ENCODE assay signal across 13 cellular contexts in the genomic region with DNA sequence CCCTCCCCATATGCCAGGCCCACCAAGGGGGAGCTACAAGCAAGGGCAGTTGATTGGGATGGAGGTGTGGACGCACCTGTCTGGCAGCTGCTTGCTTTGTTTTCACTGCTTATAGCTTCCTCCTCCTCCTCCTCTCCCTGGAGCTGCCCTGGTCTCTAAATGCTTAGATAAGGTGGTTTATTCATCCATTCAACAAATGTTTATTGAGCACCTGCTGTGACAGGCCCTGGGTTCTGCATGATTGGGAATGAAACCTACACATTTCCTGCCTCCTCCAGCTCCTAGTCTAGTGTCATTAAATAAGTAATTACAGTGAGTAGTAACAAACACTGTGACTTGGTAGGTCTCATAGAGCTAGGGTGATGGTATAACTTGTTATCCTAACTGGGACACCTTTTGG. TPM values are rescaled to one million over a fixed set of nuclear protein-coding genes. Genes with fewer than 3 reads are reported as not detected.
A peak's percentile ranks its signal among the peaks of the same experiment; 100 is the strongest.
DNase-seq lines count a peak whose midpoint lies in the region; ATAC-seq and TF ChIP-seq lines count a peak whose summit lies in the region.
"Had no signal": no experiment of that assay in that cellular context is flagged by ENCODE, and none has a peak within 500 bp of the region (broad histone marks: within the 10 kb centered on the region; RNA-seq: fewer than 3 reads in every experiment).

No MANE protein-coding gene starts in this region.

- intact Hi-C loops in stomach (cut with DNase I; ENCODE audit: low total_unique reads): no loop called here

- no peak for TF ChIP-seq EP300 in stomach (IDR thresholded peaks at IDR 0.05)

- no peak overlapping the region for H3K27ac Mint-ChIP-seq in activated CD8-positive, alpha-beta memory T cell treated with anti-CD3 and anti-CD28 coated beads, Interleukin-2, amount 10 ng/mL, durations not matched to agents 7 days and 5 days

- CTCF ChIA-PET in activated CD8-positive, alpha-beta memory T cell treated with anti-CD3 and anti-CD28 coated beads, Interleukin-2, amount 10 ng/mL, durations not matched to agents 7 days and 5 days (lab: Charles Lee): interaction anchor here (0.7 to 1.6 kb wide), 4 partner anchors 9 to 199 kb away, joined by 3 to 5 read pairs (median 3); partner anchors contain the start of gene ACBD4

- H3K27me3 Mint-ChIP-seq in activated CD8-positive, alpha-beta memory T cell treated with anti-CD3 and anti-CD28 coated beads, Interleukin-2, amount 10 ng/mL, durations not matched to agents 7 days and 5 days: no peaks in the 10 kb centered on the region

- no peaks in the 10 kb centered on the region for H3K9me3 ChIP-seq in subcutaneous abdominal adipose tissue (ENCODE audit: control insufficient read depth in 5 of 5, low read length in 5 of 5)
- no peaks in the 10 kb centered on the region for H3K9me3 ChIP-seq in stomach
- H3K9me3 ChIP-seq: gastroesophageal sphincter, thyroid gland had no signal

- no peak overlapping the region for H3K27ac ChIP-seq in coronary artery
- peak overlapping the region; percentile 30 for H3K27ac ChIP-seq in subcutaneous abdominal adipose tissue (ENCODE audit: low read depth, low read length)
- H3K27ac ChIP-seq in stomach: peak overlapping the region in 1 of 5 donors; percentile 8

- no peak overlapping the region for H3K4me3 ChIP-seq in coronary artery
- H3K4me3 ChIP-seq in subcutaneous abdominal adipose tissue (ENCODE audit: low read depth in 1 of 5, low read length in 5 of 5): no peak overlapping the region
- no peak overlapping the region for H3K4me3 ChIP-seq in stomach
- H3K4me3 ChIP-seq: gastroesophageal sphincter, thyroid gland had no signal

- H3K4me3 Mint-ChIP-seq in activated CD8-positive, alpha-beta memory T cell treated with anti-CD3 and anti-CD28 coated beads, Interleukin-2, amount 10 ng/mL, durations not matched to agents 7 days and 5 days: no peak overlapping the region

- 35 to 91% (median 50%) methylated on average over 1 of the region's 1 CpG for WGBS in stomach, 5 donors

- TF ChIP-seq CTCF in coronary artery (IDR thresholded peaks at IDR 0.05) (no peak), stomach (IDR thresholded peaks at IDR 0.05) (no peak)

- peak; percentile 47 for DNase-seq in activated CD8-positive, alpha-beta memory T cell treated with anti-CD3 and anti-CD28 coated beads for 24 hours
- DNase-seq in activated CD8-positive, alpha-beta memory T cell treated with anti-CD3 and anti-CD28 coated beads, Interleukin-2, amount 10 ng/mL, durations not matched to agents 7 days and 5 days: no peak
- DNase-seq in NCI-H2107 (lab: John Stamatoyannopoulos, UW): peak; percentile 38
- DNase-seq in coronary artery (ENCODE audit: low spot score): peak; percentile 31
- no peak for DNase-seq in stomach
- no peak for DNase-seq in GM19240 (ENCODE audit: insufficient read length, low spot score)
- DNase-seq: 8988T; activated CD8-positive, alpha-beta memory T cell treated with anti-CD3 and anti-CD28 coated beads, Interleukin-2, amount 50 U/mL, for 48 hours; DND-41; thyroid gland had no signal

- H3K9ac ChIP-seq in subcutaneous abdominal adipose tissue (ENCODE audit: low read length in 5 of 5): no peak overlapping the region

- H3K27me3 ChIP-seq in subcutaneous abdominal adipose tissue (ENCODE audit: control insufficient read depth in 5 of 5, insufficient read depth in 4 of 5, low read length in 5 of 5) (peaks cover 0 to 4% (median 0%) of the 10 kb centered on the region in 5 donors), stomach (no peaks in the 10 kb centered on the region)
- H3K27me3 ChIP-seq: gastroesophageal sphincter, thyroid gland had no signal

- H3K36me3 ChIP-seq in subcutaneous abdominal adipose tissue (ENCODE audit: control insufficient read depth in 5 of 5, insufficient read depth in 5 of 5, low read length in 5 of 5): no peaks in the 10 kb centered on the region
- no peaks in the 10 kb centered on the region for H3K36me3 ChIP-seq in stomach
- H3K36me3 ChIP-seq: gastroesophageal sphincter, thyroid gland had no signal

- H3K4me1 ChIP-seq in subcutaneous abdominal adipose tissue (ENCODE audit: control insufficient read depth in 5 of 5, insufficient read depth in 5 of 5, low read length in 5 of 5): peaks cover 6 to 42% (median 32%) of the 10 kb centered on the region in 5 donors
- H3K4me1 ChIP-seq in stomach: peaks cover 0 to 18% (median 5%) of the 10 kb centered on the region in 4 donors

- H3K4me1 Mint-ChIP-seq in activated CD8-positive, alpha-beta memory T cell treated with anti-CD3 and anti-CD28 coated beads, Interleukin-2, amount 10 ng/mL, durations not matched to agents 7 days and 5 days: peaks cover 34% of the 10 kb centered on the region

- no peak for ATAC-seq in activated CD8-positive, alpha-beta memory T cell treated with anti-CD3 and anti-CD28 coated beads, Interleukin-2, amount 10 ng/mL, durations not matched to agents 7 days and 5 days
- ATAC-seq in HG03159 (IDR thresholded peaks at IDR 0.05; ENCODE audit: unreplicated experiment): no peak
- ATAC-seq: gastroesophageal sphincter had no signal

- no peaks in the 10 kb centered on the region for H3K36me3 Mint-ChIP-seq in activated CD8-positive, alpha-beta memory T cell treated with anti-CD3 and anti-CD28 coated beads, Interleukin-2, amount 10 ng/mL, durations not matched to agents 7 days and 5 days

- H3K9me3 Mint-ChIP-seq in activated CD8-positive, alpha-beta memory T cell treated with anti-CD3 and anti-CD28 coated beads, Interleukin-2, amount 10 ng/mL, durations not matched to agents 7 days and 5 days (ENCODE audit: low read depth): no peaks in the 10 kb centered on the region

- no peak for TF ChIP-seq POLR2A in stomach (IDR thresholded peaks at IDR 0.05)

RNA-seq across cellular contexts. Expression of gene MAP3K14, which starts 17.4 kb away (rescaled TPM):
- 10 to 100 TPM; 39.3 to 43.0 TPM for total RNA-seq in activated CD8-positive, alpha-beta memory T cell treated with anti-CD3 and anti-CD28 coated beads, Interleukin-2, amount 10 ng/mL, durations not matched to agents 7 days and 5 days
- 10 to 100 TPM in 2 of 5 donors, 1 to 10 TPM in 3; 1.2 to 17.7 (median 9.7) TPM for total RNA-seq in stomach
- 10 to 100 TPM in 1 of 3 donors, 1 to 10 TPM in 2; 6.3 to 11.0 (median 6.4) TPM for polyA plus RNA-seq in stomach

Comparison
In these comparisons a context has a peak if more than half of its experiments do, and no peak if none do; other contexts are left out.
1. DNase-seq: peak in activated CD8-positive, alpha-beta memory T cell treated with anti-CD3 and anti-CD28 coated beads for 24 hours (single experiment), NCI-H2107 (single experiment) and coronary artery (single experiment); none in activated CD8-positive, alpha-beta memory T cell treated with anti-CD3 and anti-CD28 coated beads, Interleukin-2, amount 10 ng/mL, durations not matched to agents 7 days and 5 days (single experiment), stomach (single experiment) and GM19240 (single experiment).